8 cellular contexts compared by ENCODE assay signal in the genomic region with DNA sequence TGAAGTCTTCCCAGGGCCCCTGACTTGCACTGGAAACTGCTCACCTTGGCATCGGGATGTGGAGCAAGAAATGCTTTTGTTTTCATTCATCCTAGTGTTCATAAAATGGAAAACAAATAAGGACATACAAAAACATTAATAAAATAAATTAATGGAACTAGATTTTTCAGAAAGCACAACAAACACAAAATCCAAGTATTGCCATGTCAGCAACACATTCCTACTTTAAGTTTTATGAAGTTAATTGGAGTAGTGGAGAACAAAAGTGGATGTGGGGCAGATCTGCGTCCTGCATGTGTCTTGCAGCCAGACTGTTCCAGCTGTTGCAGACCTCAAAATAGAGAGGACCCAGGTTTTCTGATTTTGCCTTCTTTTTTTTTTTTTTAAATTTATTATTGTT. TPM values are rescaled to one million over a fixed set of nuclear protein-coding genes. Genes with fewer than 3 reads are reported as not detected.
DNase-seq lines count a peak whose midpoint lies in the region; ATAC-seq and TF ChIP-seq lines count a peak whose summit lies in the region.

No MANE protein-coding gene starts in this region.

- H3K27me3 ChIP-seq in smooth muscle cell (ENCODE audit: low read depth): no peaks in the 10 kb centered on the region

- no peak for TF ChIP-seq CTCF in activated B cell treated with CpG ODN at 0.5 μM for 24 hours (IDR thresholded peaks at IDR 0.05)
- TF ChIP-seq CTCF in fibroblast of mammary gland (conservative IDR thresholded peaks at IDR 0.05; ENCODE audit: control insufficient read depth, insufficient read depth, low read depth, low read length): no peak
- no peak for TF ChIP-seq CTCF in smooth muscle cell (IDR thresholded peaks at IDR 0.05; ENCODE audit: borderline replicate concordance, insufficient read depth, poor library complexity, severe bottlenecking)

- H3K27me3 Mint-ChIP-seq in activated CD4-positive, alpha-beta T cell treated with anti-CD3 and anti-CD28 coated beads, Interleukin-2, amount 10 ng/mL, durations not matched to agents 7 days and 5 days: peaks cover 26% of the 10 kb centered on the region
- H3K27me3 Mint-ChIP-seq in activated B cell treated with CpG ODN at 0.5 μM for 24 hours: peaks cover 31% of the 10 kb centered on the region

- no peaks in the 10 kb centered on the region for H3K4me1 ChIP-seq in smooth muscle cell (ENCODE audit: low read depth)

- H3F3A ChIP-seq in smooth muscle cell (ENCODE audit: low read depth): peaks cover 8% of the 10 kb centered on the region

- H3K27ac Mint-ChIP-seq in activated CD4-positive, alpha-beta T cell treated with anti-CD3 and anti-CD28 coated beads, Interleukin-2, amount 10 ng/mL, durations not matched to agents 7 days and 5 days: no peak overlapping the region
- H3K27ac Mint-ChIP-seq in activated B cell treated with CpG ODN at 0.5 μM for 24 hours: no peak overlapping the region

- no peaks in the 10 kb centered on the region for H3K79me2 ChIP-seq in smooth muscle cell (ENCODE audit: low read depth)

- H3K27ac ChIP-seq in smooth muscle cell (ENCODE audit: low read depth): no peak overlapping the region

- WGBS in smooth muscle cell (ENCODE audit: low lambda C conversion rate): 78% methylated on average over 2 of the region's 2 CpGs

- POLR2A ChIA-PET in activated CD4-positive, alpha-beta T cell treated with anti-CD3 and anti-CD28 coated beads, Interleukin-2, amount 10 ng/mL, durations not matched to agents 7 days and 5 days (lab: Charles Lee): no interaction called here
- POLR2A ChIA-PET in activated B cell treated with CpG ODN at 0.5 μM for 24 hours (lab: Charles Lee): no interaction called here

- H3K4me3 ChIP-seq in fibroblast of mammary gland (ENCODE audit: control insufficient read depth, low read depth, low read length): peak overlapping the region; percentile 54
- peak overlapping the region; percentile 66 for H3K4me3 ChIP-seq in smooth muscle cell

- CTCF ChIA-PET in activated CD4-positive, alpha-beta T cell treated with anti-CD3 and anti-CD28 coated beads, Interleukin-2, amount 10 ng/mL, durations not matched to agents 7 days and 5 days (lab: Charles Lee): no interaction called here
- CTCF ChIA-PET in activated B cell treated with CpG ODN at 0.5 μM for 24 hours (lab: Charles Lee): no interaction called here

- H4K20me1 ChIP-seq in smooth muscle cell (ENCODE audit: low read depth): no peaks in the 10 kb centered on the region

- no peak for DNase-seq in activated CD4-positive, alpha-beta T cell treated with anti-CD3 and anti-CD28 coated beads, Interleukin-2, amount 10 ng/mL, durations not matched to agents 7 days and 5 days
- DNase-seq in activated CD4-positive, alpha-beta T cell treated with anti-CD3 and anti-CD28 coated beads, Interleukin-2, amount 50 U/mL, for 4 hours: no peak
- DNase-seq in activated B cell treated with CpG ODN at 0.5 μM for 24 hours (no peak), fibroblast of mammary gland (ENCODE audit: low read depth) (no peak), smooth muscle cell (lab: John Stamatoyannopoulos, UW; ENCODE audit: unreplicated experiment) (no peak), HK-2 (ENCODE audit: unreplicated experiment) (no peak), DMS 273 treated with DMSO at 0.1 percent for 48 hours (lab: John Stamatoyannopoulos, UW) (no peak)

- peak overlapping the region; percentile 76 for H3K4me3 Mint-ChIP-seq in activated CD4-positive, alpha-beta T cell treated with anti-CD3 and anti-CD28 coated beads, Interleukin-2, amount 10 ng/mL, durations not matched to agents 7 days and 5 days
- H3K4me3 Mint-ChIP-seq in activated B cell treated with CpG ODN at 0.5 μM for 24 hours: peak overlapping the region; percentile 74

- no peak overlapping the region for H3K9ac ChIP-seq in smooth muscle cell (ENCODE audit: low read depth)

- H3K4me2 ChIP-seq in smooth muscle cell: peak overlapping the region; percentile 97

- H3K36me3 ChIP-seq in smooth muscle cell (ENCODE audit: low read depth): no peaks in the 10 kb centered on the region

- H3K9me3 Mint-ChIP-seq in activated CD4-positive, alpha-beta T cell treated with anti-CD3 and anti-CD28 coated beads, Interleukin-2, amount 10 ng/mL, durations not matched to agents 7 days and 5 days: no peaks in the 10 kb centered on the region
- H3K9me3 Mint-ChIP-seq in activated B cell treated with CpG ODN at 0.5 μM for 24 hours: no peaks in the 10 kb centered on the region

- H2AFZ ChIP-seq in smooth muscle cell (ENCODE audit: low read depth): peak overlapping the region; percentile 70

- intact Hi-C loops in activated B cell treated with CpG ODN at 0.5 μM for 24 hours (cut with micrococcal nuclease): no loop called here

- H3K4me1 Mint-ChIP-seq in activated CD4-positive, alpha-beta T cell treated with anti-CD3 and anti-CD28 coated beads, Interleukin-2, amount 10 ng/mL, durations not matched to agents 7 days and 5 days: peaks cover 13% of the 10 kb centered on the region
- H3K4me1 Mint-ChIP-seq in activated B cell treated with CpG ODN at 0.5 μM for 24 hours: peaks cover 11% of the 10 kb centered on the region

- ATAC-seq in activated B cell treated with CpG ODN at 0.5 μM for 24 hours (ENCODE audit: low read depth) (no peak), GM19452 (IDR thresholded peaks at IDR 0.05; ENCODE audit: unreplicated experiment) (no peak)

- no peaks in the 10 kb centered on the region for H3K9me3 ChIP-seq in smooth muscle cell (replicated peaks; ENCODE audit: low read depth)

- H3K36me3 Mint-ChIP-seq in activated CD4-positive, alpha-beta T cell treated with anti-CD3 and anti-CD28 coated beads, Interleukin-2, amount 10 ng/mL, durations not matched to agents 7 days and 5 days (ENCODE audit: low read depth): peaks cover 9% of the 10 kb centered on the region
- peaks cover 22% of the 10 kb centered on the region for H3K36me3 Mint-ChIP-seq in activated B cell treated with CpG ODN at 0.5 μM for 24 hours (ENCODE audit: low read depth)

RNA-seq across cellular contexts. Expression of a gene that starts 32.9 kb away (rescaled TPM):
- total RNA-seq in activated CD4-positive, alpha-beta T cell treated with anti-CD3 and anti-CD28 coated beads, Interleukin-2, amount 10 ng/mL, durations not matched to agents 7 days and 5 days: 100 to 1,000 TPM; 116 to 137 TPM
- total RNA-seq in activated B cell treated with CpG ODN at 0.5 μM for 24 hours: 48.5 and 52.4 TPM in 2 replicates
- 51.4 and 61.9 TPM in 2 replicates for total RNA-seq in smooth muscle cell
- 95.7 and 97.9 TPM in 2 replicates for polyA plus RNA-seq in smooth muscle cell
